Comparison of ENCODE assay signal across 9 cellular contexts in the genomic region with DNA sequence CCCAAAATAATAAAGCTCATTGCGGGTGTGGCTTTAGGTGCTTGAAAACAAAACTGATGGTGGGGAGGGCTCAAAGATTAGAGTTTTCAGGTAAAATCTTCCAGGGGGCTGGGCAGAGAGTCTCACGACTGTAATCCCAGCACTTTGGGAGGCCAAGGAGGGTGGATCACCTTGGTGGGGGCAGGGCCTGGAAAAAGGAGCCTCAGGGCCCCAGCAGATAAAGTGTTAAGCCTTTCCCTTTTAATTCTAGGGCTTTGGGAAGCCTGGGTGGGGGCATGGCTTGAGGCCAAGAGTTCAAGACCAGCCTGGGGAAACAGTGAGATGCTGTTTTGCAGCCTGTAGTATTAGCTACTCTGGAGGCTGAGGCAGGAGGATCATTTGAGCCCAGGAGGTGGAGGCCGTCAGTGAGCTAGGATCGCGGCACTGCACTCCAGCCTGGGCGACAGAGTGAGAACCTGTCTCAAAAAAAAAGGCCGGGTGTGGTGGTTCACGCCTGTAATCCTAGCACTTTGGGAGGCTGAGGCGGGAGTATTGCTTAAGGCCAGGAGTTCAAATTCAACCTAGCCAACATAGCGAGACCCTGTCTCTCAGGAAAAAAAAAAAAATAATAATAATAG. TPM values are rescaled to one million over a fixed set of nuclear protein-coding genes. Genes with fewer than 3 reads are reported as not detected.
DNase-seq lines count a peak whose midpoint lies in the region; ATAC-seq and TF ChIP-seq lines count a peak whose summit lies in the region.
"Had no signal": no experiment of that assay in that cellular context is flagged by ENCODE, and none has a peak within 500 bp of the region (broad histone marks: within the 10 kb centered on the region; RNA-seq: fewer than 3 reads in every experiment).

No MANE protein-coding gene starts in this region.

- H3K4me1 Mint-ChIP-seq in activated CD8-positive, alpha-beta memory T cell treated with anti-CD3 and anti-CD28 coated beads, Interleukin-2, amount 10 ng/mL, durations not matched to agents 7 days and 5 days = peaks cover 37% of the 10 kb centered on the region
- peaks cover 44% of the 10 kb centered on the region for H3K4me1 Mint-ChIP-seq in activated naive CD8-positive, alpha-beta T cell treated with anti-CD3 and anti-CD28 coated beads, Interleukin-2, amount 10 ng/mL, durations not matched to agents 7 days and 5 days

- no peak for TF ChIP-seq POLR2A in right lobe of liver (IDR thresholded peaks at IDR 0.05)

- no peaks in the 10 kb centered on the region for H3K27me3 Mint-ChIP-seq in activated CD8-positive, alpha-beta memory T cell treated with anti-CD3 and anti-CD28 coated beads, Interleukin-2, amount 10 ng/mL, durations not matched to agents 7 days and 5 days
- no peaks in the 10 kb centered on the region for H3K27me3 Mint-ChIP-seq in activated naive CD8-positive, alpha-beta T cell treated with anti-CD3 and anti-CD28 coated beads, Interleukin-2, amount 10 ng/mL, durations not matched to agents 7 days and 5 days

- H3K9me3 ChIP-seq in right lobe of liver (no peaks in the 10 kb centered on the region), thymus (ENCODE audit: control insufficient read depth) (no peaks in the 10 kb centered on the region)

- H3K4me3 ChIP-seq in right lobe of liver (peak overlapping the region; percentile 57 to 66 (median 61)), thymus (ENCODE audit: low read length) (peak overlapping the region; percentile 73)

- peak overlapping the region; percentile 39 for H3K4me3 Mint-ChIP-seq in activated CD8-positive, alpha-beta memory T cell treated with anti-CD3 and anti-CD28 coated beads, Interleukin-2, amount 10 ng/mL, durations not matched to agents 7 days and 5 days
- H3K4me3 Mint-ChIP-seq in activated naive CD8-positive, alpha-beta T cell treated with anti-CD3 and anti-CD28 coated beads, Interleukin-2, amount 10 ng/mL, durations not matched to agents 7 days and 5 days = peak overlapping the region; percentile 59

- H3K36me3 Mint-ChIP-seq in activated CD8-positive, alpha-beta memory T cell treated with anti-CD3 and anti-CD28 coated beads, Interleukin-2, amount 10 ng/mL, durations not matched to agents 7 days and 5 days = peaks cover 9% of the 10 kb centered on the region
- peaks cover 8% of the 10 kb centered on the region for H3K36me3 Mint-ChIP-seq in activated naive CD8-positive, alpha-beta T cell treated with anti-CD3 and anti-CD28 coated beads, Interleukin-2, amount 10 ng/mL, durations not matched to agents 7 days and 5 days

- no peak for DNase-seq in activated CD8-positive, alpha-beta memory T cell treated with anti-CD3 and anti-CD28 coated beads, Interleukin-2, amount 10 ng/mL, durations not matched to agents 7 days and 5 days
- DNase-seq in activated CD8-positive, alpha-beta memory T cell treated with anti-CD3 and anti-CD28 coated beads for 24 hours = no peak
- DNase-seq in activated naive CD8-positive, alpha-beta T cell treated with anti-CD3 and anti-CD28 coated beads, Interleukin-2, amount 10 ng/mL, durations not matched to agents 7 days and 5 days = no peak
- DNase-seq in right lobe of liver (no peak), NOMO-1 treated with dmso at 0.1 percent for 144 hours (lab: John Stamatoyannopoulos, UW; ENCODE audit: unreplicated experiment) (no peak), NCI-H146 treated with DMSO at 0.1 percent for 48 hours (lab: John Stamatoyannopoulos, UW; ENCODE audit: unreplicated experiment) (no peak)

- no peaks in the 10 kb centered on the region for H3K27me3 ChIP-seq in right lobe of liver
- no peaks in the 10 kb centered on the region for H3K27me3 ChIP-seq in thymus (ENCODE audit: control insufficient read depth, insufficient read depth)
- H3K27me3 ChIP-seq: foreskin keratinocyte had no signal

- TF ChIP-seq CTCF in right lobe of liver (IDR thresholded peaks at IDR 0.05) = no peak

- CTCF ChIA-PET in activated CD8-positive, alpha-beta memory T cell treated with anti-CD3 and anti-CD28 coated beads, Interleukin-2, amount 10 ng/mL, durations not matched to agents 7 days and 5 days (lab: Charles Lee) = interaction anchor here (0.7 to 6.4 kb wide), 34 partner anchors 12 to 216 kb away, joined by 3 to 173 read pairs (median 5); partner anchors contain the start of genes ETHE1, PHLDB3, PINLYP and XRCC1

- ATAC-seq in activated CD8-positive, alpha-beta memory T cell treated with anti-CD3 and anti-CD28 coated beads, Interleukin-2, amount 10 ng/mL, durations not matched to agents 7 days and 5 days = no peak
- no peak for ATAC-seq in activated naive CD8-positive, alpha-beta T cell treated with anti-CD3 and anti-CD28 coated beads, Interleukin-2, amount 10 ng/mL, durations not matched to agents 7 days and 5 days (ENCODE audit: low read depth)
- ATAC-seq in right lobe of liver (no peak), HG03135 (IDR thresholded peaks at IDR 0.05; ENCODE audit: unreplicated experiment) (no peak)

- H3K36me3 ChIP-seq in right lobe of liver = peaks cover 0 to 14% (median 3%) of the 10 kb centered on the region in 4 donors
- peaks cover 35% of the 10 kb centered on the region for H3K36me3 ChIP-seq in thymus (ENCODE audit: control insufficient read depth, insufficient read depth)

- H3K27ac ChIP-seq in right lobe of liver (peak overlapping the region in 2 of 3 donors; percentile 70 to 96), thymus (ENCODE audit: low read depth) (no peak overlapping the region)

- H3K9me3 Mint-ChIP-seq in activated CD8-positive, alpha-beta memory T cell treated with anti-CD3 and anti-CD28 coated beads, Interleukin-2, amount 10 ng/mL, durations not matched to agents 7 days and 5 days (ENCODE audit: low read depth) = no peaks in the 10 kb centered on the region
- H3K9me3 Mint-ChIP-seq in activated naive CD8-positive, alpha-beta T cell treated with anti-CD3 and anti-CD28 coated beads, Interleukin-2, amount 10 ng/mL, durations not matched to agents 7 days and 5 days = no peaks in the 10 kb centered on the region

- H3K4me1 ChIP-seq in right lobe of liver (peaks cover 0 to 31% (median 10%) of the 10 kb centered on the region in 4 donors), thymus (ENCODE audit: control insufficient read depth, insufficient read depth, low read length) (peaks cover 20% of the 10 kb centered on the region)
- H3K4me1 ChIP-seq: foreskin keratinocyte had no signal

- peak overlapping the region; percentile 63 for H3K27ac Mint-ChIP-seq in activated CD8-positive, alpha-beta memory T cell treated with anti-CD3 and anti-CD28 coated beads, Interleukin-2, amount 10 ng/mL, durations not matched to agents 7 days and 5 days
- H3K27ac Mint-ChIP-seq in activated naive CD8-positive, alpha-beta T cell treated with anti-CD3 and anti-CD28 coated beads, Interleukin-2, amount 10 ng/mL, durations not matched to agents 7 days and 5 days = peak overlapping the region; percentile 28

- POLR2A ChIA-PET in activated naive CD8-positive, alpha-beta T cell treated with anti-CD3 and anti-CD28 coated beads, Interleukin-2, amount 10 ng/mL, durations not matched to agents 7 days and 5 days (lab: Charles Lee) = interaction anchor here (0.6 to 4.4 kb wide), 19 partner anchors 10 to 586 kb away, joined by 3 to 45 read pairs (median 4); partner anchors contain the start of genes PHLDB3, PINLYP, XRCC1 and ZNF575

- intact Hi-C loops in right lobe of liver (cut with DNase I) = no loop called here

- WGBS in right lobe of liver (ENCODE audit: insufficient coverage, low coverage, low lambda C conversion rate, missing lambda C conversion rate) = 83% methylated on average over 8 of the region's 10 CpGs
- WGBS in thymus = 98% methylated on average over 10 of the region's 10 CpGs

RNA-seq across cellular contexts. Expression of gene IRGQ, which starts 1.7 kb away (rescaled TPM):
- total RNA-seq in activated CD8-positive, alpha-beta memory T cell treated with anti-CD3 and anti-CD28 coated beads, Interleukin-2, amount 10 ng/mL, durations not matched to agents 7 days and 5 days = 10 to 100 TPM; 12.9 to 23.0 TPM
- 10 to 100 TPM; 12.4 to 13.9 TPM for total RNA-seq in activated naive CD8-positive, alpha-beta T cell treated with anti-CD3 and anti-CD28 coated beads, Interleukin-2, amount 10 ng/mL, durations not matched to agents 7 days and 5 days
- 10 to 100 TPM in 4 of 6 experiments, 1 to 10 TPM in 2; 9.1 to 18.6 (median 11.0) TPM for total RNA-seq in right lobe of liver
- polyA plus RNA-seq in thymus = 7.5 TPM

RNA-seq across cellular contexts. Expression of gene ZNF576, which starts 2.2 kb away (rescaled TPM):
- 10 to 100 TPM; 18.6 to 21.3 TPM for total RNA-seq in activated CD8-positive, alpha-beta memory T cell treated with anti-CD3 and anti-CD28 coated beads, Interleukin-2, amount 10 ng/mL, durations not matched to agents 7 days and 5 days
- total RNA-seq in activated naive CD8-positive, alpha-beta T cell treated with anti-CD3 and anti-CD28 coated beads, Interleukin-2, amount 10 ng/mL, durations not matched to agents 7 days and 5 days = 10 to 100 TPM; 15.3 to 17.8 TPM
- 10 to 100 TPM in 4 of 6 experiments, 1 to 10 TPM in 2; 7.7 to 15.8 (median 10.3) TPM for total RNA-seq in right lobe of liver
- 10.3 TPM for polyA plus RNA-seq in thymus

RNA-seq across cellular contexts. Expression of gene SRRM5, which starts 17.7 kb away (rescaled TPM):
- under 1 TPM; 0.37 to 0.79 TPM for total RNA-seq in activated CD8-positive, alpha-beta memory T cell treated with anti-CD3 and anti-CD28 coated beads, Interleukin-2, amount 10 ng/mL, durations not matched to agents 7 days and 5 days
- under 1 TPM; 0.68 to 0.72 TPM for total RNA-seq in activated naive CD8-positive, alpha-beta T cell treated with anti-CD3 and anti-CD28 coated beads, Interleukin-2, amount 10 ng/mL, durations not matched to agents 7 days and 5 days
- total RNA-seq in right lobe of liver = under 1 TPM in 5 of 6 experiments, not detected in 1; 0.09 to 0.37 (median 0.18) TPM
- polyA plus RNA-seq in thymus = 0.39 TPM

RNA-seq across cellular contexts. Expression of gene PINLYP, which starts 18.6 kb away (rescaled TPM):
- total RNA-seq in activated CD8-positive, alpha-beta memory T cell treated with anti-CD3 and anti-CD28 coated beads, Interleukin-2, amount 10 ng/mL, durations not matched to agents 7 days and 5 days = 10 to 100 TPM; 16.8 to 19.7 TPM
- 10 to 100 TPM; 11.7 to 15.6 TPM for total RNA-seq in activated naive CD8-positive, alpha-beta T cell treated with anti-CD3 and anti-CD28 coated beads, Interleukin-2, amount 10 ng/mL, durations not matched to agents 7 days and 5 days
- total RNA-seq in right lobe of liver = 1 to 10 TPM in 1 of 6 experiments, under 1 TPM in 4, not detected in 1; 0.58 to 1.5 (median 0.81) TPM
- polyA plus RNA-seq in thymus = 12.3 TPM

RNA-seq across cellular contexts. Expression of gene XRCC1, which starts 18.9 kb away (rescaled TPM):
- 10 to 100 TPM; 47.7 to 50.6 TPM for total RNA-seq in activated CD8-positive, alpha-beta memory T cell treated with anti-CD3 and anti-CD28 coated beads, Interleukin-2, amount 10 ng/mL, durations not matched to agents 7 days and 5 days
- total RNA-seq in activated naive CD8-positive, alpha-beta T cell treated with anti-CD3 and anti-CD28 coated beads, Interleukin-2, amount 10 ng/mL, durations not matched to agents 7 days and 5 days = 10 to 100 TPM; 40.0 to 43.2 TPM
- total RNA-seq in right lobe of liver = 1 to 10 TPM; 5.5 to 8.4 (median 7.5) TPM
- polyA plus RNA-seq in thymus = 23.2 TPM
